8 cellular contexts compared by ENCODE assay signal in genomic region chr6:161038229-161039003, GRCh38. TPM values are rescaled to one million over a fixed set of nuclear protein-coding genes. Genes with fewer than 3 reads are reported as not detected.
DNase-seq lines count a peak whose midpoint lies in the region; ATAC-seq and TF ChIP-seq lines count a peak whose summit lies in the region.

No MANE protein-coding gene starts in this region.

- intact Hi-C loops in colonic mucosa (cut with DNase I), result no loop called here

- H3K4me1 ChIP-seq in CD4-positive, CD25-positive, alpha-beta regulatory T cell (ENCODE audit: control insufficient read depth, insufficient read depth, low read length, poor library complexity, severe bottlenecking), result no peaks in the 10 kb centered on the region
- H3K4me1 ChIP-seq in colonic mucosa, result no peaks in the 10 kb centered on the region

- TF ChIP-seq CTCF in colonic mucosa (IDR thresholded peaks at IDR 0.05), result no peak
- TF ChIP-seq CTCF in osteocyte (IDR thresholded peaks at IDR 0.05), result peak; percentile 14

- no peaks in the 10 kb centered on the region for H3K27me3 Mint-ChIP-seq in CD4-positive, CD25-positive, alpha-beta regulatory T cell
- H3K27me3 Mint-ChIP-seq in osteocyte (ENCODE audit: unreplicated experiment), result no peaks in the 10 kb centered on the region

- no peak for ATAC-seq in CD4-positive, CD25-positive, alpha-beta regulatory T cell (ENCODE audit: low read depth in 2 of 2)
- peak; percentile 85 for ATAC-seq in GM21367 (IDR thresholded peaks at IDR 0.05; ENCODE audit: unreplicated experiment)
- ATAC-seq in HG03460 (IDR thresholded peaks at IDR 0.05; ENCODE audit: unreplicated experiment), result peak; percentile 91

- H3K9me3 ChIP-seq in CD4-positive, CD25-positive, alpha-beta regulatory T cell (ENCODE audit: control insufficient read depth in 2 of 2, low read length in 2 of 2), result no peaks in the 10 kb centered on the region
- H3K9me3 ChIP-seq in colonic mucosa, result no peaks in the 10 kb centered on the region

- peaks cover 50% of the 10 kb centered on the region for H3K36me3 Mint-ChIP-seq in CD4-positive, CD25-positive, alpha-beta regulatory T cell
- peaks cover 21% of the 10 kb centered on the region for H3K36me3 Mint-ChIP-seq in osteocyte (ENCODE audit: unreplicated experiment)

- no peak overlapping the region for H3K9ac ChIP-seq in colonic mucosa (ENCODE audit: low read depth in 2 of 2, low read length in 2 of 2)

- H3K4me1 Mint-ChIP-seq in CD4-positive, CD25-positive, alpha-beta regulatory T cell, result peaks cover 12 to 26% (median 20%) of the 10 kb centered on the region in 4 donors
- peaks cover 19% of the 10 kb centered on the region for H3K4me1 Mint-ChIP-seq in osteocyte (ENCODE audit: unreplicated experiment)

- no peak overlapping the region for H3K4me3 Mint-ChIP-seq in CD4-positive, CD25-positive, alpha-beta regulatory T cell
- H3K4me3 Mint-ChIP-seq in osteocyte (ENCODE audit: unreplicated experiment), result no peak overlapping the region

- H3K9me3 Mint-ChIP-seq in CD4-positive, CD25-positive, alpha-beta regulatory T cell, result peaks cover 0 to 2% (median 0%) of the 10 kb centered on the region in 7 donors
- no peaks in the 10 kb centered on the region for H3K9me3 Mint-ChIP-seq in osteocyte (ENCODE audit: unreplicated experiment)

- no peak overlapping the region for H3K4me3 ChIP-seq in CD4-positive, CD25-positive, alpha-beta regulatory T cell (ENCODE audit: low read depth, low read length)
- no peak overlapping the region for H3K4me3 ChIP-seq in colonic mucosa

- H3K27ac Mint-ChIP-seq in CD4-positive, CD25-positive, alpha-beta regulatory T cell, result peak overlapping the region in 2 of 3 donors; percentile 59 to 61
- peak overlapping the region; percentile 80 for H3K27ac Mint-ChIP-seq in osteocyte (ENCODE audit: unreplicated experiment)

- no peak overlapping the region for H3K27ac ChIP-seq in CD4-positive, CD25-positive, alpha-beta regulatory T cell (ENCODE audit: insufficient read depth, low read length, poor library complexity, severe bottlenecking)
- peak overlapping the region; percentile 33 for H3K27ac ChIP-seq in colonic mucosa

- DNase-seq in CD4-positive, CD25-positive, alpha-beta regulatory T cell, result no peak
- DNase-seq in colonic mucosa, result peak; percentile 38
- DNase-seq in osteocyte (ENCODE audit: extremely low spot score, unreplicated experiment), result no peak
- DNase-seq in DMS53 (lab: John Stamatoyannopoulos, UW), result no peak
- DNase-seq in ureter (ENCODE audit: low spot score), result no peak
- DNase-seq in KG1 (lab: John Stamatoyannopoulos, UW), result no peak

- H3K27me3 ChIP-seq in CD4-positive, CD25-positive, alpha-beta regulatory T cell (ENCODE audit: control insufficient read depth, insufficient read depth, low read length), result no peaks in the 10 kb centered on the region
- no peaks in the 10 kb centered on the region for H3K27me3 ChIP-seq in colonic mucosa

- H3K36me3 ChIP-seq in CD4-positive, CD25-positive, alpha-beta regulatory T cell (ENCODE audit: control insufficient read depth, insufficient read depth, low read length), result peaks cover 30% of the 10 kb centered on the region
- H3K36me3 ChIP-seq in colonic mucosa, result no peaks in the 10 kb centered on the region

RNA-seq across cellular contexts. Expression of gene MAP3K4, which starts 46.8 kb away (rescaled TPM):
- total RNA-seq in CD4-positive, CD25-positive, alpha-beta regulatory T cell, result 61.5 TPM
- 10 to 100 TPM in 3 of 4 donors, 1 to 10 TPM in 1; 7.1 to 16.3 (median 12.0) TPM for polyA plus RNA-seq in CD4-positive, CD25-positive, alpha-beta regulatory T cell
- total RNA-seq in colonic mucosa (10 to 100 TPM; 32.1 to 42.2 TPM), osteocyte (20.7 and 24.1 TPM in 2 replicates), ureter (89.8 TPM)

Comparison
In these comparisons a context has a peak if more than half of its experiments do, and no peak if none do; other contexts are left out.
1. ATAC-seq: peak in GM21367 (single experiment) and HG03460 (single experiment); none in CD4-positive, CD25-positive, alpha-beta regulatory T cell (0 of 2).